Comparison of ENCODE assay signal across 22 cellular contexts in the genomic region with DNA sequence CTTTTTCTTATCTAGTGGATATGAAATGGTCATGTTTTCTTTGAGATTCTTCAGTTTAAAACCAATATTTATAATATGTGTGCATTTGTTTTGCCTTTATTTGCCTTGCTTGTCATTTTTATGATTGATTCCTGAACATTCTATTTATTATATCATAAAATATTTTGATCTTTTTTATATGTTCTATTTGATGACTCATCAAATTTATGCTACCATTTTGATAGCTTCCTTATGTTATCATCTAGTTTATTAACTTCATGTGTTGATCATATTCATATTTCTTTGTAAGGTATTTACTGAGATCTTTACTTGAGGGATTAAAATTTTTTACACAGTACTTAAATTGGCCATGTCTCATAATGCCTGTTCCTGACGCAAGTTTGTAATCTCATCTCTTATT.
DNase-seq lines count a peak whose midpoint lies in the region; ATAC-seq, FAIRE-seq and TF ChIP-seq lines count a peak whose summit lies in the region.
"Had no signal": no experiment of that assay in that cellular context is flagged by ENCODE, and none has a peak within 500 bp of the region (broad histone marks: within the 10 kb centered on the region; RNA-seq: fewer than 3 reads in every experiment).

No MANE protein-coding gene starts in this region.

- H3K9me3 ChIP-seq in A549 (no peaks in the 10 kb centered on the region), H1 (ENCODE audit: insufficient read depth in 2 of 2, low read depth in 1 of 2, low read length in 1 of 2) (peaks cover 3 to 4% of the 10 kb centered on the region in 2 experiments; a peak in 2 of 4 replicates)
- H3K9me3 ChIP-seq: BE2C had no signal

- no peak overlapping the region for H3K27ac ChIP-seq in A549
- no peak overlapping the region for H3K27ac ChIP-seq in H1 (ENCODE audit: low read depth, low read length)
- H3K27ac ChIP-seq: BLaER1 treated with 17β-estradiol and CSF1 and Interleukin-3, amounts not matched to agents 10 nM and 100 nM; GM23248 had no signal

- H4K91ac ChIP-seq in H1 (replicated peaks; ENCODE audit: insufficient read length, low read length) = no peak overlapping the region

- no peak overlapping the region for H2BK20ac ChIP-seq in H1 (ENCODE audit: low read length)

- H3K36me3 ChIP-seq in H1 (ENCODE audit: control insufficient read depth in 2 of 4, insufficient read depth in 4 of 4, low read length in 3 of 4) = no peaks in the 10 kb centered on the region
- H3K36me3 ChIP-seq: BE2C; BLaER1 treated with 17β-estradiol and CSF1 and Interleukin-3, amounts not matched to agents 10 nM and 100 nM had no signal

- TF ChIP-seq CTCF in A549 (IDR thresholded peaks at IDR 0.05) (no peak), LNCaP clone FGC (IDR thresholded peaks at IDR 0.05; ENCODE audit: control insufficient read depth, extremely low read depth, insufficient read depth) (no peak), H1 (IDR thresholded peaks at IDR 0.05; ENCODE audit: control extremely low read depth in 1 of 3, insufficient read depth in 1 of 3, low read depth in 1 of 3, low read length in 3 of 3) (no peak)

- no peaks in the 10 kb centered on the region for H3K4me1 ChIP-seq in A549
- H3K4me1 ChIP-seq in H1 (replicated peaks in 1 of 4; ENCODE audit: control insufficient read depth in 3 of 4, insufficient read depth in 4 of 4, low read length in 3 of 4) = no peaks in the 10 kb centered on the region
- H3K4me1 ChIP-seq: BE2C; BLaER1 treated with 17β-estradiol and CSF1 and Interleukin-3, amounts not matched to agents 10 nM and 100 nM had no signal

- H3K18ac ChIP-seq in H1 (ENCODE audit: extremely low read depth, low read length) = no peak overlapping the region

- FAIRE-seq in A549 (lab: Jason Lieb, UNC) = no peak
- no peak for FAIRE-seq in H1 (lab: Jason Lieb, UNC)
- FAIRE-seq: D721Med, GM12891, GM18507 had no signal

- no peak overlapping the region for H3K4me3 ChIP-seq in A549
- no peak overlapping the region for H3K4me3 ChIP-seq in LNCaP clone FGC (ENCODE audit: low read depth, low read length)
- no peak overlapping the region for H3K4me3 ChIP-seq in H1 (ENCODE audit: extremely low read depth in 1 of 4, insufficient read depth in 2 of 4, low read depth in 3 of 4, low read length in 4 of 4)
- H3K4me3 ChIP-seq: BLaER1 treated with 17β-estradiol and CSF1 and Interleukin-3, amounts not matched to agents 10 nM and 100 nM; GM23248 had no signal

- H3K79me1 ChIP-seq in H1 (ENCODE audit: low read depth, low read length) = no peaks in the 10 kb centered on the region

- peaks cover 0 to 1% (median 0%) of the 10 kb centered on the region in 4 experiments; a peak in 1 of 7 replicates for H3K27me3 ChIP-seq in H1 (replicated peaks in 1 of 4; ENCODE audit: control insufficient read depth in 3 of 4, extremely low read depth in 1 of 4, insufficient read depth in 3 of 4, low read length in 3 of 4)
- H3K27me3 ChIP-seq: BE2C; BLaER1 treated with 17β-estradiol and CSF1 and Interleukin-3, amounts not matched to agents 10 nM and 100 nM had no signal

- H3K23ac ChIP-seq in H1 (ENCODE audit: insufficient read length) = no peak overlapping the region

- no peak overlapping the region for H2BK120ac ChIP-seq in H1 (replicated peaks; ENCODE audit: low read depth, low read length)

- no peak overlapping the region for H3K14ac ChIP-seq in H1 (ENCODE audit: insufficient read length)

- TF ChIP-seq EP300 in A549 (IDR thresholded peaks at IDR 0.05) = no peak
- TF ChIP-seq EP300 in H1 (IDR thresholded peaks at IDR 0.05; ENCODE audit: borderline replicate concordance in 1 of 2, low read depth in 2 of 2, low read length in 2 of 2) = no peak

- no peak overlapping the region for H3K9ac ChIP-seq in H1 (replicated peaks in 1 of 4; ENCODE audit: extremely low read depth in 1 of 4, low read depth in 3 of 4, low read length in 3 of 4)
- H3K9ac ChIP-seq: BLaER1 treated with 17β-estradiol and CSF1 and Interleukin-3, amounts not matched to agents 10 nM and 100 nM; GM23248 had no signal

- POLR2A ChIA-PET in A549 (lab: Yijun Ruan, JAX) = no interaction called here
- POLR2A ChIA-PET in H1 (lab: Charles Lee; ENCODE audit: partially characterized antibody) = no interaction called here

- no peak overlapping the region for H2BK5ac ChIP-seq in H1 (ENCODE audit: low read depth, low read length)

- no peak overlapping the region for H2AK5ac ChIP-seq in H1 (ENCODE audit: low read depth, low read length)

- no peaks in the 10 kb centered on the region for H4K20me1 ChIP-seq in H1 (replicated peaks in 1 of 2; ENCODE audit: control insufficient read depth in 1 of 2, insufficient read depth in 2 of 2, low read length in 2 of 2)
- H4K20me1 ChIP-seq: BLaER1 treated with 17β-estradiol and CSF1 and Interleukin-3, amounts not matched to agents 10 nM and 100 nM had no signal

- WGBS in A549 (ENCODE audit: missing lambda C conversion rate) = 38% methylated on average over 1 of the region's 1 CpG
- 94% methylated on average over 1 of the region's 1 CpG; no CpG with 5 or more reads in 1 of the 2 experiments for WGBS in H1 (ENCODE audit: extremely low coverage in 1 of 2, insufficient coverage in 1 of 2, insufficient read length in 1 of 2, insufficient replicate concordance in 2 of 2, low coverage in 1 of 2, low lambda C conversion rate in 2 of 2, missing lambda C conversion rate in 1 of 2), 2 experiments

- TF ChIP-seq RAD21 in A549 (conservative IDR thresholded peaks at IDR 0.05 in 1 of 2, IDR thresholded peaks at IDR 0.05 in 1 of 2) (no peak), H1 (IDR thresholded peaks at IDR 0.05 in 1 of 2, conservative IDR thresholded peaks at IDR 0.05 in 1 of 2; ENCODE audit: low read depth in 2 of 2, low read length in 2 of 2) (no peak)

- DNase-seq in A549 (ENCODE audit: low read depth in 1 of 2, low spot score in 1 of 2) = no peak
- DNase-seq in LNCaP clone FGC (ENCODE audit: low read depth) = peak; percentile 49
- no peak for DNase-seq in H1 (ENCODE audit: low read depth in 1 of 2, low spot score in 2 of 2)
- DNase-seq in hepatic stellate cell (ENCODE audit: low spot score) = no peak
- DNase-seq in NCI-H2196 (lab: John Stamatoyannopoulos, UW; ENCODE audit: unreplicated experiment) = no peak
- DNase-seq: ACHN; AML-193; BE2C; CD4-positive, alpha-beta T cell; CD8-positive, alpha-beta memory T cell; DMS 273 treated with DMSO at 0.1 percent for 48 hours; DMS79; EL; GDM1; GM23248; H9 had no signal

- no peak overlapping the region for H2AFZ ChIP-seq in H1 (ENCODE audit: low read length)
- H2AFZ ChIP-seq: GM23248 had no signal

- H3K23me2 ChIP-seq in H1 (ENCODE audit: low read depth, low read length) = no peaks in the 10 kb centered on the region

- H2BK15ac ChIP-seq in H1 (ENCODE audit: low read length) = no peak overlapping the region

- no peak overlapping the region for H4K5ac ChIP-seq in H1 (ENCODE audit: insufficient read length, low read depth, low read length)

- no peak overlapping the region for H3K4me2 ChIP-seq in A549
- H3K4me2 ChIP-seq in H1 (ENCODE audit: insufficient read depth in 1 of 2, low read depth in 2 of 2, low read length in 2 of 2) = no peak overlapping the region
- H3K4me2 ChIP-seq: BLaER1 treated with 17β-estradiol and CSF1 and Interleukin-3, amounts not matched to agents 10 nM and 100 nM had no signal

- H3K56ac ChIP-seq in H1 (replicated peaks; ENCODE audit: insufficient read length, low read depth, low read length) = no peak overlapping the region

- TF ChIP-seq POLR2A in A549 (IDR thresholded peaks at IDR 0.05; ENCODE audit: low read length) (no peak), H1 (IDR thresholded peaks at IDR 0.05; ENCODE audit: control extremely low read depth in 1 of 2, low read depth in 2 of 2, low read length in 2 of 2) (no peak)

- no peak overlapping the region for H3K4ac ChIP-seq in H1 (replicated peaks; ENCODE audit: insufficient read length, low read depth, low read length)

- no peak overlapping the region for H2BK12ac ChIP-seq in H1 (ENCODE audit: low read depth, low read length)

- CTCF ChIA-PET in A549 (lab: Yijun Ruan, JAX) (no interaction called here), H1 (lab: Charles Lee; ENCODE audit: partially characterized antibody) (no interaction called here)

- H4K8ac ChIP-seq in H1 (ENCODE audit: extremely low read depth, insufficient read depth, low read length) = no peak overlapping the region

- no peaks in the 10 kb centered on the region for H3K79me2 ChIP-seq in H1 (ENCODE audit: control insufficient read depth in 1 of 2, insufficient read depth in 2 of 2, low read length in 2 of 2)

- no peak for ATAC-seq in A549
- no peak for ATAC-seq in GM18858 (IDR thresholded peaks at IDR 0.05; ENCODE audit: unreplicated experiment)
- ATAC-seq: HCT116 had no signal

TF ChIP-seq in A549, 52 proteins besides CTCF, POLR2A, EP300 and RAD21:
- TF ChIP-seq MAFK (IDR thresholded peaks at IDR 0.05; ENCODE audit: partially characterized antibody) (peak; percentile 78), EHF (CRISPR knock-in tag; IDR thresholded peaks at IDR 0.05) (no peak)

TF ChIP-seq in H1, 55 proteins besides CTCF, POLR2A, EP300 and RAD21:
- TF ChIP-seq MAFK (IDR thresholded peaks at IDR 0.05; ENCODE audit: low read depth, low read length) (peak; percentile 91; the same call in 1 of the 2 replicates), CEBPB (IDR thresholded peaks at IDR 0.05; ENCODE audit: low read depth, low read length) (no peak), SAP30 (IDR thresholded peaks at IDR 0.05; ENCODE audit: insufficient read depth, insufficient replicate concordance, low read length) (no peak)
